In genomic region chr3:170355738-170356595, GRCh38 we compare ENCODE assay signal across 8 cellular contexts. TPM values are rescaled to one million over a fixed set of nuclear protein-coding genes. Genes with fewer than 3 reads are reported as not detected.
A peak's percentile ranks its signal among the peaks of the same experiment; 100 is the strongest.
DNase-seq lines count a peak whose midpoint lies in the region; ATAC-seq, FAIRE-seq and TF ChIP-seq lines count a peak whose summit lies in the region.

No MANE protein-coding gene starts in this region.

- H3K9me3 ChIP-seq in colonic mucosa (no peaks in the 10 kb centered on the region), lower lobe of right lung (no peaks in the 10 kb centered on the region)

- ATAC-seq in GM21381 (IDR thresholded peaks at IDR 0.05; ENCODE audit: unreplicated experiment) = peak; percentile 17
- peak in 1 of 2 donors; percentile 20 for ATAC-seq in lower lobe of right lung

- DNase-seq in Daoy (ENCODE audit: low read depth) (peak; percentile 51), HL-60 (ENCODE audit: low read depth in 1 of 2, low spot score in 1 of 2) (peak in 1 of 2 experiments; percentile 51), RCC 7860 (ENCODE audit: low spot score) (peak; percentile 71), colonic mucosa (peak; percentile 43), lower lobe of right lung (peak; percentile 63)
- no peak for DNase-seq in stimulated activated CD4-positive, alpha-beta T cell treated with anti-CD3 and anti-CD28 coated beads, Interleukin-12 subunit alpha, Interleukin-12 subunit beta, amount 100 ng/mL, for 4 hours

- intact Hi-C loops in colonic mucosa (cut with DNase I) (no loop called here), lower lobe of right lung (cut with DNase I) (no loop called here)

- H3K36me3 ChIP-seq in colonic mucosa = no peaks in the 10 kb centered on the region
- H3K36me3 ChIP-seq in lower lobe of right lung = peaks cover 15% of the 10 kb centered on the region

- no peak for FAIRE-seq in RCC 7860 (lab: Jason Lieb, UNC)

- H3K27ac ChIP-seq in HL-60 (replicated peaks) (peak overlapping the region; percentile 82), colonic mucosa (peak overlapping the region; percentile 88), lower lobe of right lung (peak overlapping the region; percentile 100), temporal lobe (ENCODE audit: low read depth, low read length) (peak overlapping the region; percentile 91)

- peak overlapping the region; percentile 41 for H3K4me3 ChIP-seq in HL-60 (replicated peaks; ENCODE audit: insufficient read depth, low read length)
- H3K4me3 ChIP-seq in colonic mucosa = peak overlapping the region; percentile 36
- H3K4me3 ChIP-seq in lower lobe of right lung = peak overlapping the region; percentile 61

- peaks cover 3% of the 10 kb centered on the region for H3K4me1 ChIP-seq in colonic mucosa
- peaks cover 44% of the 10 kb centered on the region for H3K4me1 ChIP-seq in lower lobe of right lung

- TF ChIP-seq CTCF in HL-60 (IDR thresholded peaks at IDR 0.05; ENCODE audit: insufficient read depth, low read length) = no peak
- TF ChIP-seq CTCF in colonic mucosa (IDR thresholded peaks at IDR 0.05) = no peak
- no peak for TF ChIP-seq CTCF in lower lobe of right lung (IDR thresholded peaks at IDR 0.05)

- peak overlapping the region; percentile 77 to 91 for H3K9ac ChIP-seq in colonic mucosa (ENCODE audit: low read depth in 2 of 2, low read length in 2 of 2)

- no peaks in the 10 kb centered on the region for H3K27me3 ChIP-seq in HL-60 (ENCODE audit: insufficient read depth, poor library complexity, severe bottlenecking)
- no peaks in the 10 kb centered on the region for H3K27me3 ChIP-seq in colonic mucosa
- H3K27me3 ChIP-seq in lower lobe of right lung (ENCODE audit: low read depth) = no peaks in the 10 kb centered on the region

RNA-seq across cellular contexts. Expression of gene SKIL, which starts 1.5 kb away (rescaled TPM):
- total RNA-seq in Daoy (2014; rRNA removed; shearing (Covaris generic)) = 34.4 and 39.9 TPM in 2 replicates
- total RNA-seq in colonic mucosa (10 to 100 TPM; 16.9 to 41.3 TPM), lower lobe of right lung (86.7 TPM), temporal lobe (68.6 TPM)
